ENCODE assay signal across 8 cellular contexts in the genomic region with DNA sequence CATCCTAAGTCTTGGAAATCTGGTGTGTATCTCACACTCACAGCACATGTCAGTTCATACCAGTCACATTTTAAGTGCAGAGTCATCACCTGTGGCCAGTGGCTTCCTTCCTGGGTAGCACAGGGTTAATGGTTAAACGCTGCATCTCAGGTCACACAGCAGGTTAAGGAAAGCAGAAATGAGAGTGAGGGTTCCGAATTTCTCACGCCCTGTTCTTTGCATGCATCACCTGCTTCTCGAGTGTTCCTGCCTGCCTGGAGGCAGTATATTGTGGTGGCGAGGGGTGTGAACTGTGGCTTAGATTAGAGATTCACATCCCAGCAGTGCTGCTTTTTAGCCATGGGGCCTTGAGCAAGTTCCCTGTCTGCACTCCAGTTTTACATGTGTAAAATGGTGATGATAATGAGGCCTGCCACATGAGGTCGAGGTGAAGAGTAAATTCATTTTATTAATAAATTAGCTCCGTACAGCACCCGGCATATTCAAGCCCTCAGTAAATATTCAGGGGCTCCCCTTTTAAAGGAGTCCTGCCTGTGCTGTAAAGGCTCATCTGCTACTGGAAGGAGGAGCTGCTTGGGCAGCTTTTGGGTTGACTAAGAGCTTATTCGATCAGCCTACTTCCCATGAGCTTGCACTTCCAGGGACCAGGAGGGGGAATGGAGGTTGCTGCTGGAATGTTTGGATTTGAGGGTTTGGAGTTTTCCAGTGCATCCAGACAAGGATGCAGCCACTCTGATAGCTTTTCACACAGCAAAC.
DNase-seq lines count a peak whose midpoint lies in the region; ATAC-seq and TF ChIP-seq lines count a peak whose summit lies in the region.

No MANE protein-coding gene starts in this region.

- H3K9me3 ChIP-seq in IMR-90 (ENCODE audit: control insufficient read depth, insufficient read depth, low read length): no peaks in the 10 kb centered on the region
- H3K9me3 ChIP-seq in mesenchymal stem cell (ENCODE audit: control insufficient read depth, low read length): no peaks in the 10 kb centered on the region

- H3K18ac ChIP-seq in IMR-90 (ENCODE audit: low read depth, low read length) (no peak overlapping the region), mesenchymal stem cell (ENCODE audit: low read depth in 1 of 2, low read length in 2 of 2) (no peak overlapping the region)

- H2BK15ac ChIP-seq in IMR-90 (ENCODE audit: low read depth, low read length) (no peak overlapping the region), mesenchymal stem cell (ENCODE audit: low read depth, poor library complexity, severe bottlenecking) (no peak overlapping the region)

- H2BK5ac ChIP-seq in IMR-90 (ENCODE audit: low read depth, low read length, poor library complexity, severe bottlenecking) (no peak overlapping the region), mesenchymal stem cell (ENCODE audit: low read depth, low read length, poor library complexity, severe bottlenecking) (peak overlapping the region; percentile 22)

- no peak overlapping the region for H2BK20ac ChIP-seq in IMR-90 (ENCODE audit: low read depth, low read length)

- no peak overlapping the region for H2AFZ ChIP-seq in IMR-90 (replicated peaks; ENCODE audit: low read length, poor library complexity)
- no peak overlapping the region for H2AFZ ChIP-seq in mesenchymal stem cell (ENCODE audit: low read depth, low read length)

- H3K9me1 ChIP-seq in IMR-90 (ENCODE audit: insufficient read depth, low read length): peaks cover 21% of the 10 kb centered on the region

- no peak overlapping the region for H2AK5ac ChIP-seq in IMR-90 (ENCODE audit: low read depth, low read length)
- H2AK5ac ChIP-seq in mesenchymal stem cell (ENCODE audit: low read length, severe bottlenecking): peak overlapping the region; percentile 12

- no peak overlapping the region for H2BK12ac ChIP-seq in mesenchymal stem cell (ENCODE audit: low read length in 2 of 2)

- no peak overlapping the region for H3K4ac ChIP-seq in IMR-90 (ENCODE audit: low read depth, low read length)
- no peak overlapping the region for H3K4ac ChIP-seq in mesenchymal stem cell (ENCODE audit: low read depth in 1 of 2, low read length in 2 of 2)

- H3K27ac ChIP-seq in IMR-90 (ENCODE audit: insufficient read depth, low read length) (no peak overlapping the region), mesenchymal stem cell (ENCODE audit: low read length, poor library complexity, severe bottlenecking) (peak overlapping the region; percentile 4)

- no peak overlapping the region for H4K5ac ChIP-seq in IMR-90 (ENCODE audit: low read depth, low read length)

- H3K4me3 ChIP-seq in IMR-90 (ENCODE audit: insufficient read depth, low read depth, low read length) (no peak overlapping the region), mesenchymal stem cell (ENCODE audit: insufficient read depth in 1 of 2, low read depth in 1 of 2, low read length in 2 of 2) (no peak overlapping the region)

- no peak for TF ChIP-seq CTCF in IMR-90 (conservative IDR thresholded peaks at IDR 0.05; ENCODE audit: low read depth, low read length)

- peak overlapping the region; percentile 34 for H2AK9ac ChIP-seq in IMR-90 (replicated peaks; ENCODE audit: low read depth, low read length, poor library complexity)

- intact Hi-C loops in IMR-90 (cut with micrococcal nuclease) (no loop called here), cardiac septum (cut with DNase I) (no loop called here)

- H3K14ac ChIP-seq in IMR-90 (replicated peaks; ENCODE audit: low read depth, low read length) (no peak overlapping the region), mesenchymal stem cell (ENCODE audit: low read length in 2 of 2) (no peak overlapping the region)

- H3K36me3 ChIP-seq in IMR-90 (ENCODE audit: control insufficient read depth, insufficient read depth, low read length) (peaks cover 26% of the 10 kb centered on the region), mesenchymal stem cell (ENCODE audit: control insufficient read depth in 1 of 2, insufficient read depth in 2 of 2, low read depth in 1 of 2, low read length in 2 of 2) (peaks cover 30 to 37% of the 10 kb centered on the region in 2 experiments)

- H4K20me1 ChIP-seq in IMR-90 (ENCODE audit: insufficient read depth, low read length): no peaks in the 10 kb centered on the region

- DNase-seq in IMR-90: no peak
- no peak for DNase-seq in mesenchymal stem cell
- no peak for DNase-seq in cardiac septum (ENCODE audit: low spot score)
- DNase-seq in activated CD4-positive, alpha-beta T cell treated with anti-CD3 and anti-CD28 coated beads for 4 hours: no peak
- DNase-seq in ureter (ENCODE audit: low spot score): no peak
- no peak for DNase-seq in NCI-H2196 (lab: John Stamatoyannopoulos, UW; ENCODE audit: unreplicated experiment)

- in situ Hi-C loops in IMR-90 (cut with MboI; ENCODE audit: low sequenced_read_pairs): no loop called here

- 80% methylated on average over 3 of the region's 9 CpGs; no CpG with 5 or more reads in 1 of the 2 experiments for WGBS in IMR-90 (ENCODE audit: extremely low coverage in 2 of 2, insufficient read length in 1 of 2), 2 experiments
- 62% methylated on average over 9 of the region's 9 CpGs for WGBS in mesenchymal stem cell

- TF ChIP-seq RAD21 in IMR-90 (IDR thresholded peaks at IDR 0.05; ENCODE audit: low read length): no peak

- H4K8ac ChIP-seq in IMR-90 (ENCODE audit: low read depth in 2 of 2, low read length in 2 of 2) (no peak overlapping the region), mesenchymal stem cell (ENCODE audit: low read length) (no peak overlapping the region)

- CTCF ChIA-PET in IMR-90 (lab: Yijun Ruan, JAX): no interaction called here

- H3K23ac ChIP-seq in IMR-90 (ENCODE audit: low read depth, low read length) (no peak overlapping the region), mesenchymal stem cell (ENCODE audit: low read length in 2 of 2) (no peak overlapping the region)

- H3K27me3 ChIP-seq in IMR-90 (ENCODE audit: control insufficient read depth, insufficient read depth, low read length) (no peaks in the 10 kb centered on the region), mesenchymal stem cell (ENCODE audit: control insufficient read depth in 1 of 2, insufficient read depth in 1 of 2, low read length in 2 of 2) (no peaks in the 10 kb centered on the region)

- POLR2A ChIA-PET in IMR-90 (lab: Charles Lee; ENCODE audit: unreplicated experiment): no interaction called here

- no peak for TF ChIP-seq POLR2A in IMR-90 (IDR thresholded peaks at IDR 0.05; ENCODE audit: low read depth, low read length)

- H3K4me2 ChIP-seq in IMR-90 (ENCODE audit: low read depth, low read length): no peak overlapping the region
- H3K4me2 ChIP-seq in mesenchymal stem cell (ENCODE audit: low read length, poor library complexity, severe bottlenecking): no peak overlapping the region

- H3K4me1 ChIP-seq in IMR-90 (ENCODE audit: control insufficient read depth, insufficient read depth, low read length) (no peaks in the 10 kb centered on the region), mesenchymal stem cell (ENCODE audit: control insufficient read depth, insufficient read depth, low read depth, low read length) (peaks cover 23% of the 10 kb centered on the region)

- no peak overlapping the region for H3K56ac ChIP-seq in IMR-90 (ENCODE audit: extremely low read depth, insufficient read depth, low read length)

- H3K9ac ChIP-seq in IMR-90 (ENCODE audit: low read depth, low read length): no peak overlapping the region
- no peak overlapping the region for H3K9ac ChIP-seq in mesenchymal stem cell (ENCODE audit: low read length)

- dilution Hi-C loops in IMR-90 (cut with HindIII; ENCODE audit: low sequenced_read_pairs, unreplicated experiment): no loop called here

- ATAC-seq in GM18519 (IDR thresholded peaks at IDR 0.05; ENCODE audit: low FRiP score, unreplicated experiment) (peak; percentile 99), GM21737 (IDR thresholded peaks at IDR 0.05; ENCODE audit: unreplicated experiment) (peak; percentile 96), IMR-90 (ENCODE audit: low read depth) (no peak)

- H3K79me1 ChIP-seq in IMR-90 (ENCODE audit: low read depth in 1 of 2, low read length in 2 of 2) (peaks cover 0 to 4% of the 10 kb centered on the region in 2 experiments; a peak in 1 of 4 replicates), mesenchymal stem cell (replicated peaks; ENCODE audit: low read length, poor library complexity, severe bottlenecking) (peaks cover 2% of the 10 kb centered on the region)

- H4K91ac ChIP-seq in IMR-90 (ENCODE audit: insufficient read depth, low read depth, low read length) (no peak overlapping the region), mesenchymal stem cell (ENCODE audit: low read length) (no peak overlapping the region)

- BruUV-seq in IMR-90 (replicated peaks; lab: Mats Ljungman, UMichigan): no TSS peak

- H2BK120ac ChIP-seq in IMR-90 (ENCODE audit: low read depth, low read length) (no peak overlapping the region), mesenchymal stem cell (ENCODE audit: low read depth, low read length) (no peak overlapping the region)

TF ChIP-seq in IMR-90, 13 proteins besides CTCF, POLR2A, EP300 and RAD21:
- TF ChIP-seq CHD1 (IDR thresholded peaks at IDR 0.05; ENCODE audit: low read depth, low read length) (no peak), MAZ (IDR thresholded peaks at IDR 0.05; ENCODE audit: borderline replicate concordance, low read depth, low read length) (no peak), BHLHE40 (IDR thresholded peaks at IDR 0.05; ENCODE audit: low read depth, low read length) (no peak), NFE2L2 (IDR thresholded peaks at IDR 0.05; ENCODE audit: low read depth, low read length) (no peak), FOS (IDR thresholded peaks at IDR 0.05; ENCODE audit: low read depth, low read length) (no peak), MXI1 (IDR thresholded peaks at IDR 0.05; ENCODE audit: borderline replicate concordance, low read depth, low read length) (no peak), RFX5 (IDR thresholded peaks at IDR 0.05; ENCODE audit: low read depth, low read length) (no peak), CEBPB (IDR thresholded peaks at IDR 0.05; ENCODE audit: low read depth, low read length) (no peak), SMC3 (IDR thresholded peaks at IDR 0.05; ENCODE audit: low read depth, low read length) (no peak), RCOR1 (IDR thresholded peaks at IDR 0.05; ENCODE audit: insufficient replicate concordance, low read length) (no peak), MAFK (IDR thresholded peaks at IDR 0.05; ENCODE audit: low read depth, low read length) (no peak)
